ENCODE assay signal across 1 cellular context in the genomic region with DNA sequence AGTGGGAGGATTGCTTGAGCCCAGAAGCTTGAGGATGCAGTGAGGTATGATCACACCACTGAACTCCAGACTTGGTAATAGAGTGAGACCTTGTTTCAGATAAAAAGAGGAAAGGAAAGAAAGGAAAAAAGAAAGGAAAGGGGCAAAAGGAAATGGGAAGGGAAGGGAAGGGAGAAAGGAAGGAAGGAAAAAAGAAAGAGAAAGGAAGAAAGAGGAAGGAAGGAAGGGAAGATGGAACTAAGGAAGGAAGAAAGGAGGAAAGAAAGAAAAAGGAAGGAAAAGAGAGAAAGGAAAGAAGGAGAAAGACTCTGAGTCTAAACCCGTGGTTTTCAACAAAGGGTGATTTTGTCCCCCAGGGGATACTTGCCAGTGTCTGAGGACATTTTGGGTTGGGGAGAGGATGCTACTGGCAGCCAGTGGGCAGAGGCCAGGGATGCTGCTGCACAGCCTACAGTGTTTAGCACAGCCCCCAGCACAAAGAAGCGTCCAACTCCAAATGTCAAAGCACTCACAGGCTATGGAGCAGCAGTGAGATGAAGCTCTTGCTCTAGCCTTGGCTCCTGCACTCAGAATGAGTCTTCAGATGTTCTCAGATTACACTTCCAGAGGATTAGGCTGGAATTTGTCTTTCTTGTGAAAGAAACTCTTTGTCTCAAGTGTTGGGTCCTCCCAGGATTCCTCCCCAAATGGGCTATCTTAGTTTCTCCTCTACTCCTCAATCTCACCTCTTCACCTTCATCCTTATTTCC.
TF ChIP-seq lines count a peak whose summit lies in the region.

No MANE protein-coding gene starts in this region.

TF ChIP-seq in HEK293, 187 proteins besides CTCF, POLR2A, EP300 and RAD21 (continued from another document):
- TF ChIP-seq, protein P1, sequence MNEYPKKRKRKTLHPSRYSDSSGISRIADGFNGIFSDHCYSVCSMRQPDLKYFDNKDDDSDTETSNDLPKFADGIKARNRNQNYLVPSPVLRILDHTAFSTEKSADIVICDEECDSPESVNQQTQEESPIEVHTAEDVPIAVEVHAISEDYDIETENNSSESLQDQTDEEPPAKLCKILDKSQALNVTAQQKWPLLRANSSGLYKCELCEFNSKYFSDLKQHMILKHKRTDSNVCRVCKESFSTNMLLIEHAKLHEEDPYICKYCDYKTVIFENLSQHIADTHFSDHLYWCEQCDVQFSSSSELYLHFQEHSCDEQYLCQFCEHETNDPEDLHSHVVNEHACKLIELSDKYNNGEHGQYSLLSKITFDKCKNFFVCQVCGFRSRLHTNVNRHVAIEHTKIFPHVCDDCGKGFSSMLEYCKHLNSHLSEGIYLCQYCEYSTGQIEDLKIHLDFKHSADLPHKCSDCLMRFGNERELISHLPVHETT (tag by site-specific recombination; IDR thresholded peaks at IDR 0.05), result no peak
- no peak for TF ChIP-seq WT1 (tag by site-specific recombination; IDR thresholded peaks at IDR 0.05)
- TF ChIP-seq, protein P2, sequence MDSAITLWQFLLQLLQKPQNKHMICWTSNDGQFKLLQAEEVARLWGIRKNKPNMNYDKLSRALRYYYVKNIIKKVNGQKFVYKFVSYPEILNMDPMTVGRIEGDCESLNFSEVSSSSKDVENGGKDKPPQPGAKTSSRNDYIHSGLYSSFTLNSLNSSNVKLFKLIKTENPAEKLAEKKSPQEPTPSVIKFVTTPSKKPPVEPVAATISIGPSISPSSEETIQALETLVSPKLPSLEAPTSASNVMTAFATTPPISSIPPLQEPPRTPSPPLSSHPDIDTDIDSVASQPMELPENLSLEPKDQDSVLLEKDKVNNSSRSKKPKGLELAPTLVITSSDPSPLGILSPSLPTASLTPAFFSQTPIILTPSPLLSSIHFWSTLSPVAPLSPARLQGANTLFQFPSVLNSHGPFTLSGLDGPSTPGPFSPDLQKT (IDR thresholded peaks at IDR 0.05; ENCODE audit: borderline replicate concordance, low read depth, low read length), result no peak
- no peak for TF ChIP-seq KLF16 (tag by site-specific recombination; IDR thresholded peaks at IDR 0.05)
- TF ChIP-seq SCRT1 (tag by site-specific recombination; IDR thresholded peaks at IDR 0.05; ENCODE audit: borderline replicate concordance), result no peak
- no peak for TF ChIP-seq ZNF175 (tag by site-specific recombination; IDR thresholded peaks at IDR 0.05)
- TF ChIP-seq ZNF155 (tag by site-specific recombination; IDR thresholded peaks at IDR 0.05), result 0 out of 2 replicates have a peak, but pooled peaks have one; percentile 42
- TF ChIP-seq ZNF391 (tag by site-specific recombination; IDR thresholded peaks at IDR 0.05; ENCODE audit: borderline replicate concordance, low read depth), result no peak
- peak; percentile 100 for TF ChIP-seq PRDM1 (tag by site-specific recombination; IDR thresholded peaks at IDR 0.05)
- TF ChIP-seq SALL2 (tag by site-specific recombination; IDR thresholded peaks at IDR 0.05; ENCODE audit: borderline replicate concordance), result no peak
- no peak for TF ChIP-seq ZNF350 (tag by site-specific recombination; IDR thresholded peaks at IDR 0.05)
- TF ChIP-seq ZNF292 (tag by site-specific recombination; IDR thresholded peaks at IDR 0.05; ENCODE audit: borderline replicate concordance, low read depth), result no peak
- TF ChIP-seq ZNF211 (tag by site-specific recombination; IDR thresholded peaks at IDR 0.05; ENCODE audit: low read depth), result no peak
TF ChIP-seq in HEK293: peak in this region for 7.
